ENCODE assay signal across 10 cellular contexts in the genomic region with DNA sequence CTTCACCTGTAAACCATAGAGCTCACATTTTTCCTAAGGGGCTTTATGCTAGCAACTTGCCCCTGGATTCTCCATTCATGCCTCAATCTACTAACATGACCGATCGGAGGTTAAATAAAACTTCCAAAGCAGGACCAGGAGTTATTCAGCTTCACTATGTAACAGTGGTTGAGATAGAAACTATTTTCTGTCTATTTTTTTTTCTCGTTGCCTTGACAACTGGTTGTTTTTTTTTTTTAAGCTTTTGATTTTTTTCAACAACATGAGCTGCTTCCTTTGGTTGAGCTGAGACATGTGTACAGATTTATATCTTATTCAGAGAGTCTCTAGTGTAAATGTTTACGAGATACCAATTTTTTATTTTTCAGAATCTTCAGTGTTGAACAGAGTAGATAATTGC.
DNase-seq lines count a peak whose midpoint lies in the region; ATAC-seq and TF ChIP-seq lines count a peak whose summit lies in the region.
"Had no signal": no experiment of that assay in that cellular context is flagged by ENCODE, and none has a peak within 500 bp of the region (broad histone marks: within the 10 kb centered on the region; RNA-seq: fewer than 3 reads in every experiment).

No MANE protein-coding gene starts in this region.

- H3K36me3 Mint-ChIP-seq in T-cell: peaks cover 27% of the 10 kb centered on the region

- 40% methylated on average over 4 of the region's 4 CpGs for WGBS in esophagus muscularis mucosa

- intact Hi-C loops in esophagus muscularis mucosa (cut with DNase I): no loop called here

- peaks cover 22 to 32% (median 23%) of the 10 kb centered on the region in 4 donors for H3K4me1 ChIP-seq in esophagus muscularis mucosa
- H3K4me1 ChIP-seq in parathyroid adenoma: peaks cover 3% of the 10 kb centered on the region

- H3K9ac ChIP-seq in parathyroid adenoma: no peak overlapping the region

- CTCF ChIA-PET in T-cell (lab: Charles Lee): interaction anchor here (0.5 to 2.1 kb wide), 11 partner anchors 11 to 1850 kb away, joined by 3 to 9 read pairs (median 4); a partner anchor contains a TSS

- peak; percentile 74 to 91 (median 75) for ATAC-seq in T-cell (replicated peaks in 1 of 4)

- TF ChIP-seq EP300 in esophagus muscularis mucosa (IDR thresholded peaks at IDR 0.05): no peak

- H3K4me3 Mint-ChIP-seq in T-cell: peak overlapping the region; percentile 49 to 62 (median 60)

- peak overlapping the region; percentile 91 to 96 for H3K27ac Mint-ChIP-seq in T-cell

- TF ChIP-seq CTCF in esophagus muscularis mucosa (IDR thresholded peaks at IDR 0.05) (no peak), parathyroid adenoma (IDR thresholded peaks at IDR 0.05) (no peak)

- DNase-seq in DMS53 (lab: John Stamatoyannopoulos, UW) (peak; percentile 77), DMS53 treated with DMSO at 0.1 percent for 48 hours (lab: John Stamatoyannopoulos, UW; ENCODE audit: unreplicated experiment) (no peak), T-cell (peak in 1 of 34 experiments; percentile 38), esophagus muscularis mucosa (ENCODE audit: extremely low spot score) (no peak), GM19238 (ENCODE audit: insufficient read length, low spot score) (no peak), NCI-H128 (lab: John Stamatoyannopoulos, UW; ENCODE audit: unreplicated experiment) (no peak), ureter (ENCODE audit: low spot score) (no peak)
- DNase-seq: effector CD4-positive, alpha-beta T cell had no signal

- H3K4me2 ChIP-seq in parathyroid adenoma (ENCODE audit: low read length): no peak overlapping the region

- H3K36me3 ChIP-seq in esophagus muscularis mucosa (no peaks in the 10 kb centered on the region), parathyroid adenoma (ENCODE audit: control insufficient read depth, insufficient read depth, low read length) (no peaks in the 10 kb centered on the region)

- peak overlapping the region; percentile 3 for H2AFZ ChIP-seq in parathyroid adenoma

- H3K79me2 ChIP-seq in parathyroid adenoma: no peaks in the 10 kb centered on the region

- no peaks in the 10 kb centered on the region for H3K9me3 ChIP-seq in esophagus muscularis mucosa
- no peaks in the 10 kb centered on the region for H3K9me3 ChIP-seq in parathyroid adenoma (ENCODE audit: control insufficient read depth, low read length)

- peaks cover 32 to 44% (median 35%) of the 10 kb centered on the region in 3 donors for H3K4me1 Mint-ChIP-seq in T-cell

- H3K27ac ChIP-seq in esophagus muscularis mucosa (replicated peaks in 1 of 4) (peak overlapping the region; percentile 7 to 52 (median 27)), parathyroid adenoma (peak overlapping the region; percentile 12)
- H3K27ac ChIP-seq: 22Rv1 had no signal

- peaks cover 0 to 6% (median 4%) of the 10 kb centered on the region in 3 donors for H3K9me3 Mint-ChIP-seq in T-cell

- POLR2A ChIA-PET in T-cell (lab: Charles Lee): interaction anchor here (0.6 to 1.3 kb wide), 16 partner anchors 8 to 303 kb away, joined by 3 to 8 read pairs (median 4); no protein-coding TSS in a partner anchor

- H3K4me3 ChIP-seq in esophagus muscularis mucosa: no peak overlapping the region
- no peak overlapping the region for H3K4me3 ChIP-seq in parathyroid adenoma (ENCODE audit: low read depth, low read length)

- H3K27me3 Mint-ChIP-seq in T-cell: no peaks in the 10 kb centered on the region

- H3K27me3 ChIP-seq in esophagus muscularis mucosa (no peaks in the 10 kb centered on the region), parathyroid adenoma (ENCODE audit: control insufficient read depth, insufficient read depth, low read length) (no peaks in the 10 kb centered on the region)

- TF ChIP-seq POLR2A in esophagus muscularis mucosa (IDR thresholded peaks at IDR 0.05; ENCODE audit: low read depth): no peak
